In genomic region chr15:59994855-59995557, GRCh38 we compare ENCODE assay signal across 15 cellular contexts. TPM values are rescaled to one million over a fixed set of nuclear protein-coding genes. Genes with fewer than 3 reads are reported as not detected.
A peak's percentile ranks its signal among the peaks of the same experiment; 100 is the strongest.
DNase-seq lines count a peak whose midpoint lies in the region; ATAC-seq, FAIRE-seq and TF ChIP-seq lines count a peak whose summit lies in the region.
"Had no signal": no experiment of that assay in that cellular context is flagged by ENCODE, and none has a peak within 500 bp of the region (broad histone marks: within the 10 kb centered on the region; RNA-seq: fewer than 3 reads in every experiment).

No MANE protein-coding gene starts in this region.

- FAIRE-seq in HepG2 (lab: Jason Lieb, UNC), result no peak

- H3K27me3 Mint-ChIP-seq in CD4-positive, alpha-beta T cell, result peaks cover 95% of the 10 kb centered on the region
- H3K27me3 Mint-ChIP-seq in activated T-cell treated with anti-CD3 and anti-CD28 coated beads, Interleukin-2, amount 50 U/mL, for 72 hours (ENCODE audit: low read depth), result peaks cover 96% of the 10 kb centered on the region

- intact Hi-C loops in CD4-positive, alpha-beta T cell (cut with DNase I, micrococcal nuclease), result loop anchor here (1.0 to 10.0 kb wide), 7 partner anchors 38 to 580 kb away; partner anchors contain the start of gene ANXA2 (in 1 of the 2)
- intact Hi-C loops in HepG2 (cut with micrococcal nuclease; ENCODE audit: unreplicated experiment), result no loop called here

- no peak overlapping the region for H2AFZ ChIP-seq in HepG2 (ENCODE audit: low read length)

- no peak for ATAC-seq in CD4-positive, alpha-beta T cell (ENCODE audit: poor library complexity)
- ATAC-seq in activated T-cell treated with anti-CD3 and anti-CD28 coated beads, Interleukin-2, amount 50 U/mL, for 72 hours (replicated peaks in 1 of 2), result no peak
- ATAC-seq in HepG2 (peak; percentile 32; the same call in 2 of the 3 replicates), omental fat pad (ENCODE audit: low FRiP score) (no peak)
- ATAC-seq: left ventricle myocardium superior had no signal

- in situ Hi-C loops in HepG2 (cut with HindIII; ENCODE audit: extremely low pct_ligation_motif_present, low pct_unique_long_range_greater_than_20kb), result no loop called here

- no peaks in the 10 kb centered on the region for H3K36me3 Mint-ChIP-seq in CD4-positive, alpha-beta T cell (ENCODE audit: low read depth)
- H3K36me3 Mint-ChIP-seq in activated T-cell treated with anti-CD3 and anti-CD28 coated beads, Interleukin-2, amount 50 U/mL, for 72 hours (ENCODE audit: insufficient read depth in 2 of 2), result no peaks in the 10 kb centered on the region

- no peak for TF ChIP-seq POLR2A in HepG2 (IDR thresholded peaks at IDR 0.05; ENCODE audit: insufficient read depth in 1 of 2, low read depth in 2 of 2, low read length in 2 of 2)

- no peak for TF ChIP-seq CTCF in CD4-positive, alpha-beta T cell (IDR thresholded peaks at IDR 0.05)
- TF ChIP-seq CTCF in HepG2 (CRISPR knock-in tag; IDR thresholded peaks at IDR 0.05), result no peak
- no peak for TF ChIP-seq CTCF in coronary artery (IDR thresholded peaks at IDR 0.05)
- TF ChIP-seq CTCF in omental fat pad (IDR thresholded peaks at IDR 0.05), result no peak

- H3K9me3 Mint-ChIP-seq in CD4-positive, alpha-beta T cell, result no peaks in the 10 kb centered on the region
- H3K9me3 Mint-ChIP-seq in activated T-cell treated with anti-CD3 and anti-CD28 coated beads, Interleukin-2, amount 50 U/mL, for 72 hours, result no peaks in the 10 kb centered on the region

- H3K27me3 ChIP-seq in CD4-positive, alpha-beta T cell (ENCODE audit: control insufficient read depth, insufficient read depth, low read length), result peaks cover 87% of the 10 kb centered on the region
- H3K27me3 ChIP-seq in HepG2 (ENCODE audit: control insufficient read depth in 1 of 2, insufficient read depth in 2 of 2, low read length in 2 of 2), result peaks cover 16 to 69% of the 10 kb centered on the region in 2 experiments

- H3K4me3 Mint-ChIP-seq in CD4-positive, alpha-beta T cell, result peak overlapping the region; percentile 21
- H3K4me3 Mint-ChIP-seq in activated T-cell treated with anti-CD3 and anti-CD28 coated beads, Interleukin-2, amount 50 U/mL, for 72 hours, result peak overlapping the region; percentile 81 to 93

- no peak for TF ChIP-seq RAD21 in HepG2 (CRISPR knock-in tag; IDR thresholded peaks at IDR 0.05)

- no TSS peak for BruUV-seq in HepG2 (replicated peaks; lab: Mats Ljungman, UMichigan)

- CTCF ChIA-PET in CD4-positive, alpha-beta T cell (lab: Charles Lee), result interaction anchor here (0.8 kb wide), 1 partner anchor 243 kb away, joined by 3 read pairs; no protein-coding TSS in a partner anchor
- CTCF ChIA-PET in HepG2 (lab: Yijun Ruan, JAX; ENCODE audit: low intra/inter-chr PET ratio, low total read pairs), result no interaction called here

- no peak overlapping the region for H3K4me2 ChIP-seq in HepG2 (ENCODE audit: low read depth, low read length)

- no peak for DNase-seq in CD4-positive, alpha-beta T cell
- peak; percentile 37 for DNase-seq in Daoy (ENCODE audit: low read depth)
- DNase-seq in activated T-cell treated with anti-CD3 and anti-CD28 coated beads, Interleukin-2, amount 50 U/mL, for 72 hours, result no peak
- no peak for DNase-seq in HepG2 (ENCODE audit: low spot score)
- no peak for DNase-seq in coronary artery (ENCODE audit: low spot score)
- DNase-seq in cerebellum (ENCODE audit: low spot score), result no peak
- DNase-seq in omental fat pad (ENCODE audit: low spot score), result no peak
- DNase-seq: activated CD4-positive, alpha-beta T cell treated with anti-CD3 and anti-CD28 coated beads for 1 hour; amygdala; effector memory CD4-positive, alpha-beta T cell; left ventricle myocardium superior; NCI-H187 treated with DMSO at 0.1 percent for 48 hours; occipital lobe; transverse colon had no signal

- WGBS in HepG2 (ENCODE audit: low lambda C conversion rate), result 21% methylated on average over 12 of the region's 43 CpGs

- H3K4me3 ChIP-seq in HepG2 (replicated peaks in 1 of 3; ENCODE audit: insufficient read depth in 1 of 3, low read depth in 2 of 3, low read length in 3 of 3) (no peak overlapping the region), coronary artery (no peak overlapping the region)
- H3K4me3 ChIP-seq: transverse colon had no signal

- H3K27ac Mint-ChIP-seq in CD4-positive, alpha-beta T cell, result no peak overlapping the region
- H3K27ac Mint-ChIP-seq in activated T-cell treated with anti-CD3 and anti-CD28 coated beads, Interleukin-2, amount 50 U/mL, for 72 hours, result no peak overlapping the region

- peaks cover 52% of the 10 kb centered on the region for H3K4me1 Mint-ChIP-seq in CD4-positive, alpha-beta T cell (ENCODE audit: low read depth)
- peaks cover 63% of the 10 kb centered on the region for H3K4me1 Mint-ChIP-seq in activated T-cell treated with anti-CD3 and anti-CD28 coated beads, Interleukin-2, amount 50 U/mL, for 72 hours (ENCODE audit: low read depth)

- POLR2A ChIA-PET in CD4-positive, alpha-beta T cell (lab: Charles Lee), result interaction anchor here (0.6 to 3.4 kb wide), 3 partner anchors 9 to 41 kb away, joined by 3 to 13 read pairs (median 3); partner anchors contain the start of gene FOXB1
- POLR2A ChIA-PET in HepG2 (lab: Yijun Ruan, JAX), result no interaction called here

- no peaks in the 10 kb centered on the region for H3K36me3 ChIP-seq in HepG2 (replicated peaks in 1 of 2; ENCODE audit: control insufficient read depth in 1 of 2, insufficient read depth in 2 of 2, low read length in 2 of 2)
- H3K36me3 ChIP-seq: transverse colon had no signal

- H3K9me3 ChIP-seq in CD4-positive, alpha-beta T cell (ENCODE audit: control insufficient read depth, low read length), result no peaks in the 10 kb centered on the region
- no peaks in the 10 kb centered on the region for H3K9me3 ChIP-seq in HepG2 (ENCODE audit: low read length)
- H3K9me3 ChIP-seq: transverse colon had no signal

- no peaks in the 10 kb centered on the region for H4K20me1 ChIP-seq in HepG2 (ENCODE audit: insufficient read depth, low read length)

- no peak overlapping the region for H3K9ac ChIP-seq in HepG2 (ENCODE audit: insufficient read depth, low read depth, low read length)

- H3K27ac ChIP-seq in CD4-positive, alpha-beta T cell (ENCODE audit: low read depth, low read length), result no peak overlapping the region
- H3K27ac ChIP-seq in HepG2 (ENCODE audit: extremely low read length, insufficient read depth, low read length), result no peak overlapping the region
- H3K27ac ChIP-seq in coronary artery, result no peak overlapping the region
- H3K27ac ChIP-seq: transverse colon had no signal

- peaks cover 11% of the 10 kb centered on the region for H3K4me1 ChIP-seq in HepG2 (ENCODE audit: insufficient read depth, low read length)

- TF ChIP-seq EP300 in HepG2 (IDR thresholded peaks at IDR 0.05; ENCODE audit: low read depth in 2 of 2, low read length in 2 of 2) (no peak), HepG2 (CRISPR knock-in tag; IDR thresholded peaks at IDR 0.05; ENCODE audit: borderline replicate concordance) (no peak)

- H3K79me2 ChIP-seq in HepG2 (ENCODE audit: insufficient read depth, low read length), result no peaks in the 10 kb centered on the region

TF ChIP-seq in HepG2, 621 proteins besides CTCF, POLR2A, EP300 and RAD21 (continues in another document):
- TF ChIP-seq MTERF4 (CRISPR knock-in tag; IDR thresholded peaks at IDR 0.05) (no peak), ATF2 (CRISPR knock-in tag; IDR thresholded peaks at IDR 0.05) (no peak)

RNA-seq across cellular contexts. Expression of gene FOXB1, which starts 9.1 kb away (rescaled TPM):
- under 1 TPM; 0.14 to 0.19 TPM for total RNA-seq in CD4-positive, alpha-beta T cell
- 0.06 TPM in 1 of 2 replicates, not detected in the other for total RNA-seq in Daoy (2014; rRNA removed; shearing (Covaris generic))
- 1 to 10 TPM; 2.7 to 6.0 TPM for total RNA-seq in activated T-cell treated with anti-CD3 and anti-CD28 coated beads, Interleukin-2, amount 50 U/mL, for 72 hours
- total RNA-seq in HepG2 (2016; rRNA removed; fragmentation: Illumina TruSeq; extraction: Trizol), result not detected in 2 replicates
- total RNA-seq in HepG2 (2016; cell fraction: cytosol; rRNA removed; fragmentation: Illumina TruSeq; extraction: Trizol; ENCODE audit: low read depth), result not detected in 2 replicates
- not detected in 2 replicates for total RNA-seq in HepG2 (2016; cell fraction: insoluble cytoplasmic fraction; rRNA removed; fragmentation: Illumina TruSeq; extraction: Trizol)
- total RNA-seq in HepG2 (2016; cell fraction: membrane; rRNA removed; fragmentation: Illumina TruSeq; extraction: Trizol), result not detected in 2 replicates
- total RNA-seq in HepG2 (2016; cell fraction: nucleus; rRNA removed; fragmentation: Illumina TruSeq; extraction: Trizol), result not detected in 2 replicates
- polyA plus RNA-seq in HepG2 (2011; rRNA removed), result not detected in 2 replicates
- not detected in 2 replicates for polyA plus RNA-seq in HepG2 (2011; cell fraction: cytosol; rRNA removed)
- polyA plus RNA-seq in HepG2 (2011; cell fraction: nucleus; rRNA removed), result not detected in 2 replicates
- not detected in 2 replicates for polyA plus RNA-seq in HepG2 (2012)
- polyA plus RNA-seq in HepG2 (2016; cell fraction: cytosol; fragmentation: Illumina TruSeq; extraction: Trizol; ENCODE audit: low read depth), result not detected in 2 replicates
- polyA plus RNA-seq in HepG2 (2016; cell fraction: insoluble cytoplasmic fraction; fragmentation: Illumina TruSeq; extraction: Trizol; ENCODE audit: low read depth), result not detected in 2 replicates
- not detected in 2 replicates for polyA plus RNA-seq in HepG2 (2016; cell fraction: membrane; fragmentation: Illumina TruSeq; extraction: Trizol; ENCODE audit: low read depth)
- not detected in 2 replicates for polyA plus RNA-seq in HepG2 (2016; cell fraction: nucleus; fragmentation: Illumina TruSeq; extraction: Trizol; ENCODE audit: insufficient read depth, low read depth)
- not detected in 2 replicates for polyA minus RNA-seq in HepG2 (2011; rRNA and poly(A)+ RNA removed; ENCODE audit: low replicate concordance)
- not detected in 2 replicates for polyA minus RNA-seq in HepG2 (2011; cell fraction: cytosol; rRNA and poly(A)+ RNA removed)
- polyA minus RNA-seq in HepG2 (2011; cell fraction: nucleus; rRNA and poly(A)+ RNA removed), result not detected in 2 replicates
- 0.91 TPM for total RNA-seq in cerebellum
- total RNA-seq in omental fat pad, result not detected
- total RNA-seq: left ventricle myocardium superior, LHCN-M2, occipital lobe, transverse colon had no signal
